In genomic region chr2:119338826-119339561, GRCh38 we compare ENCODE assay signal across 9 cellular contexts. TPM values are rescaled to one million over a fixed set of nuclear protein-coding genes. Genes with fewer than 3 reads are reported as not detected.
A peak's percentile ranks its signal among the peaks of the same experiment; 100 is the strongest.
DNase-seq lines count a peak whose midpoint lies in the region; ATAC-seq and TF ChIP-seq lines count a peak whose summit lies in the region.
"Had no signal": no experiment of that assay in that cellular context is flagged by ENCODE, and none has a peak within 500 bp of the region (broad histone marks: within the 10 kb centered on the region; RNA-seq: fewer than 3 reads in every experiment).

No MANE protein-coding gene starts in this region.

- peak; percentile 72 for DNase-seq in activated CD4-positive, alpha-beta T cell treated with anti-CD3 and anti-CD28 coated beads, Interleukin-2, amount 10 ng/mL, durations not matched to agents 24 days and 14 days
- peak in 9 of 10 donors; percentile 11 to 79 (median 51) for DNase-seq in naive thymus-derived CD8-positive, alpha-beta T cell
- no peak for DNase-seq in dorsolateral prefrontal cortex
- DNase-seq in H4 (ENCODE audit: low spot score): no peak
- no peak for DNase-seq in occipital lobe (lab: John Stamatoyannopoulos, UW)

- no peaks in the 10 kb centered on the region for H3K36me3 Mint-ChIP-seq in activated CD4-positive, alpha-beta T cell treated with anti-CD3 and anti-CD28 coated beads, Interleukin-2, amount 10 ng/mL, durations not matched to agents 24 days and 14 days (ENCODE audit: low read depth)
- peaks cover 0 to 12% (median 9%) of the 10 kb centered on the region in 3 donors for H3K36me3 Mint-ChIP-seq in naive thymus-derived CD8-positive, alpha-beta T cell

- no peak overlapping the region for H3K4me3 ChIP-seq in dorsolateral prefrontal cortex
- H3K4me3 ChIP-seq: adrenal gland had no signal

- H3K4me3 Mint-ChIP-seq in activated CD4-positive, alpha-beta T cell treated with anti-CD3 and anti-CD28 coated beads, Interleukin-2, amount 10 ng/mL, durations not matched to agents 24 days and 14 days: peak overlapping the region; percentile 39
- H3K4me3 Mint-ChIP-seq in naive thymus-derived CD8-positive, alpha-beta T cell: peak overlapping the region; percentile 28 to 88 (median 70)

- ATAC-seq in GM19372 (IDR thresholded peaks at IDR 0.05; ENCODE audit: low read depth, unreplicated experiment) (peak; percentile 100), HG03378 (IDR thresholded peaks at IDR 0.05; ENCODE audit: unreplicated experiment) (peak; percentile 98)
- peak; percentile 100 for ATAC-seq in naive thymus-derived CD8-positive, alpha-beta T cell

- H3K27me3 Mint-ChIP-seq in activated CD4-positive, alpha-beta T cell treated with anti-CD3 and anti-CD28 coated beads, Interleukin-2, amount 10 ng/mL, durations not matched to agents 24 days and 14 days: no peaks in the 10 kb centered on the region
- no peaks in the 10 kb centered on the region for H3K27me3 Mint-ChIP-seq in naive thymus-derived CD8-positive, alpha-beta T cell

- peaks cover 3% of the 10 kb centered on the region for H3K4me1 Mint-ChIP-seq in activated CD4-positive, alpha-beta T cell treated with anti-CD3 and anti-CD28 coated beads, Interleukin-2, amount 10 ng/mL, durations not matched to agents 24 days and 14 days
- H3K4me1 Mint-ChIP-seq in naive thymus-derived CD8-positive, alpha-beta T cell: peaks cover 11 to 27% (median 23%) of the 10 kb centered on the region in 4 donors

- intact Hi-C loops in activated CD4-positive, alpha-beta T cell treated with anti-CD3 and anti-CD28 coated beads, Interleukin-2, amount 10 ng/mL, durations not matched to agents 24 days and 14 days (cut with micrococcal nuclease): no loop called here
- intact Hi-C loops in dorsolateral prefrontal cortex (cut with DNase I): no loop called here

- H3K27ac ChIP-seq in C4-2B (peak overlapping the region; percentile 59; the same call in 1 of the 2 replicates), dorsolateral prefrontal cortex (no peak overlapping the region)
- H3K27ac ChIP-seq: adrenal gland had no signal

- POLR2A ChIA-PET in naive thymus-derived CD8-positive, alpha-beta T cell (lab: Charles Lee): interaction anchor here (0.6 to 1.2 kb wide), 3 partner anchors 20 to 357 kb away, joined by 3 to 6 read pairs (median 4); partner anchors contain the start of genes C2orf76 and DBI

- TF ChIP-seq CTCF in C4-2B (conservative IDR thresholded peaks at IDR 0.05) (no peak), dorsolateral prefrontal cortex (IDR thresholded peaks at IDR 0.05 in 54 of 56, conservative IDR thresholded peaks at IDR 0.05 in 2 of 56; ENCODE audit: low read depth in 1 of 56, partially characterized antibody in 56 of 56) (no peak)

- H3K9me3 Mint-ChIP-seq in activated CD4-positive, alpha-beta T cell treated with anti-CD3 and anti-CD28 coated beads, Interleukin-2, amount 10 ng/mL, durations not matched to agents 24 days and 14 days: no peaks in the 10 kb centered on the region
- H3K9me3 Mint-ChIP-seq in naive thymus-derived CD8-positive, alpha-beta T cell: no peaks in the 10 kb centered on the region

- H3K27me3 ChIP-seq in dorsolateral prefrontal cortex: no peaks in the 10 kb centered on the region
- H3K27me3 ChIP-seq: adrenal gland had no signal

- no peak overlapping the region for H3K27ac Mint-ChIP-seq in activated CD4-positive, alpha-beta T cell treated with anti-CD3 and anti-CD28 coated beads, Interleukin-2, amount 10 ng/mL, durations not matched to agents 24 days and 14 days
- H3K27ac Mint-ChIP-seq in naive thymus-derived CD8-positive, alpha-beta T cell: peak overlapping the region; percentile 53 to 90 (median 70)

RNA-seq across cellular contexts. Expression of gene C2orf76, which starts 27.6 kb away (rescaled TPM):
- total RNA-seq in activated CD4-positive, alpha-beta T cell treated with anti-CD3 and anti-CD28 coated beads, Interleukin-2, amount 10 ng/mL, durations not matched to agents 24 days and 14 days: 10.2 and 11.5 TPM in 2 replicates
- 10 to 100 TPM; 10.7 to 11.9 TPM for total RNA-seq in naive thymus-derived CD8-positive, alpha-beta T cell
- 10 to 100 TPM; 16.3 to 37.5 (median 23.6) TPM for polyA plus RNA-seq in naive thymus-derived CD8-positive, alpha-beta T cell
- 10 to 100 TPM in 110 of 120 experiments, 1 to 10 TPM in 10; 4.7 to 34.3 (median 14.0) TPM for total RNA-seq in dorsolateral prefrontal cortex
- total RNA-seq in H4 (2014; rRNA removed; shearing (Covaris generic)): 5.3 and 15.4 TPM in 2 replicates
- total RNA-seq in occipital lobe: 9.8 TPM

RNA-seq across cellular contexts. Expression of gene DBI, which starts 27.8 kb away (rescaled TPM):
- 139 and 145 TPM in 2 replicates for total RNA-seq in activated CD4-positive, alpha-beta T cell treated with anti-CD3 and anti-CD28 coated beads, Interleukin-2, amount 10 ng/mL, durations not matched to agents 24 days and 14 days
- total RNA-seq in naive thymus-derived CD8-positive, alpha-beta T cell: 10 to 100 TPM; 41.5 to 49.7 TPM
- 100 to 1,000 TPM; 249 to 374 (median 295) TPM for polyA plus RNA-seq in naive thymus-derived CD8-positive, alpha-beta T cell
- total RNA-seq in dorsolateral prefrontal cortex (100 to 1,000 TPM in 113 of 120 experiments, 10 to 100 TPM in 7; 70.4 to 282 (median 139) TPM), occipital lobe (32.1 TPM)
- 301 and 339 TPM in 2 replicates for total RNA-seq in H4 (2014; rRNA removed; shearing (Covaris generic))

Comparison
In these comparisons a context has a peak if more than half of its experiments do, and no peak if none do; other contexts are left out.
1. DNase-seq: peak in activated CD4-positive, alpha-beta T cell treated with anti-CD3 and anti-CD28 coated beads, Interleukin-2, amount 10 ng/mL, durations not matched to agents 24 days and 14 days (single experiment) and naive thymus-derived CD8-positive, alpha-beta T cell (9 of 10); none in dorsolateral prefrontal cortex (0 of 10), H4 (single experiment) and occipital lobe (single experiment).
2. Peak in every context shown above with its lines, with median percentiles within 50 percentile points of each other: ATAC-seq.